8 cellular contexts compared by ENCODE assay signal in genomic region chr19:51531349-51532315, GRCh38. TPM values are rescaled to one million over a fixed set of nuclear protein-coding genes. Genes with fewer than 3 reads are reported as not detected.
DNase-seq lines count a peak whose midpoint lies in the region; ATAC-seq and TF ChIP-seq lines count a peak whose summit lies in the region.

Gene SIGLEC6 (minus strand): TSS chr19:51531670. CDS start chr19:51531648, 22 bp downstream.

- no peak within 1 kb of the TSS for H2BK120ac ChIP-seq in neuronal stem cell (ENCODE audit: low read depth, low read length)

- H3K9me3 ChIP-seq in neuronal stem cell (replicated peaks in 1 of 2; ENCODE audit: control insufficient read depth in 2 of 2, insufficient read depth in 1 of 2, low read depth in 1 of 2, low read length in 2 of 2) (peaks cover 0 to 12% of the 10 kb centered on the region in 2 donors), A673 (ENCODE audit: low read depth, low read length, poor library complexity, severe bottlenecking) (no peaks in the 10 kb centered on the region)

- H3K36me3 Mint-ChIP-seq in activated T-cell treated with anti-CD3 and anti-CD28 coated beads, Interleukin-2, amount 50 U/mL, for 4 hours (ENCODE audit: insufficient read depth) = no peaks in the 10 kb centered on the region

- intact Hi-C loops in A673 (cut with micrococcal nuclease; ENCODE audit: unreplicated experiment) = no loop called here

- no peak within 1 kb of the TSS for H2AK5ac ChIP-seq in neuronal stem cell (ENCODE audit: low read depth, low read length)

- H2AFZ ChIP-seq in neuronal stem cell (ENCODE audit: low read length) = peak within 1 kb of the TSS; percentile 22

- no peak within 1 kb of the TSS for H3K9ac ChIP-seq in neuronal stem cell (ENCODE audit: low read depth, low read length, poor library complexity)

- H4K8ac ChIP-seq in neuronal stem cell (ENCODE audit: low read depth, low read length) = no peak within 1 kb of the TSS

- H3K23ac ChIP-seq in neuronal stem cell (ENCODE audit: low read depth, low read length, poor library complexity) = no peak within 1 kb of the TSS

- no peaks in the 10 kb centered on the region for H3K79me1 ChIP-seq in neuronal stem cell (ENCODE audit: low read depth, low read length)

- peaks cover 39% of the 10 kb centered on the region for H3K27me3 Mint-ChIP-seq in activated T-cell treated with anti-CD3 and anti-CD28 coated beads, Interleukin-2, amount 50 U/mL, for 4 hours (ENCODE audit: low read depth)

- H3K4me1 Mint-ChIP-seq in activated T-cell treated with anti-CD3 and anti-CD28 coated beads, Interleukin-2, amount 50 U/mL, for 4 hours (ENCODE audit: low read depth) = no peaks in the 10 kb centered on the region

- no peak within 1 kb of the TSS for H4K91ac ChIP-seq in neuronal stem cell (ENCODE audit: low read depth, low read length, poor library complexity)

- DNase-seq in activated T-cell treated with anti-CD3 and anti-CD28 coated beads, Interleukin-2, amount 50 U/mL, for 4 hours = no peak
- DNase-seq in neuronal stem cell (ENCODE audit: low spot score) (no peak), A673 (ENCODE audit: low spot score) (no peak), NCI-H748 treated with DMSO at 0.1 percent for 48 hours (lab: John Stamatoyannopoulos, UW) (no peak)

- H3K4me3 ChIP-seq in neuronal stem cell (ENCODE audit: low read length in 2 of 2) (peak within 1 kb of the TSS in 1 of 2 donors; percentile 31), A673 (ENCODE audit: low read depth, low read length, poor library complexity, severe bottlenecking) (no peak within 1 kb of the TSS)

- no peak within 1 kb of the TSS for H3K4me3 Mint-ChIP-seq in activated T-cell treated with anti-CD3 and anti-CD28 coated beads, Interleukin-2, amount 50 U/mL, for 4 hours

- H3K27ac ChIP-seq in neuronal stem cell (replicated peaks; ENCODE audit: low read length) = no peak within 1 kb of the TSS
- H3K27ac ChIP-seq in A673 (ENCODE audit: low read depth, low read length, poor library complexity, severe bottlenecking) = no peak within 1 kb of the TSS

- no peaks in the 10 kb centered on the region for H3K4me1 ChIP-seq in neuronal stem cell (ENCODE audit: control insufficient read depth in 2 of 2, insufficient read depth in 1 of 2, low read depth in 1 of 2, low read length in 2 of 2)
- H3K4me1 ChIP-seq in A673 (ENCODE audit: insufficient read depth, low read length, poor library complexity, severe bottlenecking) = no peaks in the 10 kb centered on the region

- ATAC-seq in GM18868 (IDR thresholded peaks at IDR 0.05; ENCODE audit: unreplicated experiment) = peak; percentile 70
- ATAC-seq in HG02981 (IDR thresholded peaks at IDR 0.05; ENCODE audit: unreplicated experiment) = peak; percentile 65
- ATAC-seq in activated T-cell treated with anti-CD3 and anti-CD28 coated beads, Interleukin-2, amount 50 U/mL, for 4 hours = peak; percentile 62 to 67
- ATAC-seq in HG02970 (IDR thresholded peaks at IDR 0.05; ENCODE audit: low FRiP score, unreplicated experiment) = no peak
- no peak for ATAC-seq in HG03354 (IDR thresholded peaks at IDR 0.05; ENCODE audit: poor library complexity, severe bottlenecking, unreplicated experiment)

- no peak within 1 kb of the TSS for H3K4ac ChIP-seq in neuronal stem cell (ENCODE audit: low read length)

- TF ChIP-seq CTCF in A673 (conservative IDR thresholded peaks at IDR 0.05; ENCODE audit: low read depth, low read length) = no peak

- H3K9me3 Mint-ChIP-seq in activated T-cell treated with anti-CD3 and anti-CD28 coated beads, Interleukin-2, amount 50 U/mL, for 4 hours = peaks cover 12% of the 10 kb centered on the region

- H2BK12ac ChIP-seq in neuronal stem cell (ENCODE audit: low read length) = no peak within 1 kb of the TSS

- no peak within 1 kb of the TSS for H3K4me2 ChIP-seq in neuronal stem cell (ENCODE audit: insufficient read depth, low read length, poor library complexity, severe bottlenecking)

- H3K27me3 ChIP-seq in neuronal stem cell (ENCODE audit: control insufficient read depth in 3 of 3, insufficient read depth in 3 of 3, low read depth in 1 of 3, low read length in 3 of 3) = peaks cover 0 to 33% (median 0%) of the 10 kb centered on the region in 3 experiments
- H3K27me3 ChIP-seq in A673 (replicated peaks; ENCODE audit: insufficient read depth, low read depth, low read length, poor library complexity) = peaks cover 98% of the 10 kb centered on the region

- no peaks in the 10 kb centered on the region for H3K36me3 ChIP-seq in neuronal stem cell (replicated peaks in 1 of 2; ENCODE audit: control insufficient read depth in 2 of 2, insufficient read depth in 2 of 2, low read length in 2 of 2)
- H3K36me3 ChIP-seq in A673 (ENCODE audit: insufficient read depth, low read length, poor library complexity, severe bottlenecking) = no peaks in the 10 kb centered on the region

- no peak within 1 kb of the TSS for H2BK5ac ChIP-seq in neuronal stem cell (ENCODE audit: low read length)

- peak within 1 kb of the TSS; percentile 63 for H3K14ac ChIP-seq in neuronal stem cell (ENCODE audit: low read length)

- no CpG with 5 or more reads among the region's 25 CpGs for WGBS in neuronal stem cell (ENCODE audit: extremely low coverage in 2 of 2, insufficient read length in 2 of 2, insufficient replicate concordance in 1 of 2), 2 donors

- CTCF ChIA-PET in A673 (lab: Charles Lee) = no interaction called here

- POLR2A ChIA-PET in A673 (lab: Charles Lee; ENCODE audit: low non-redundant PET) = no interaction called here

- no TSS peak for BruUV-seq in A673 (replicated peaks; lab: Mats Ljungman, UMichigan)

- no peak within 1 kb of the TSS for H3K18ac ChIP-seq in neuronal stem cell (ENCODE audit: low read length)

- no peak within 1 kb of the TSS for H2BK15ac ChIP-seq in neuronal stem cell (ENCODE audit: low read length)

RNA-seq across cellular contexts. Expression of gene SIGLEC6, which starts in this region (rescaled TPM):
- total RNA-seq in activated T-cell treated with anti-CD3 and anti-CD28 coated beads, Interleukin-2, amount 50 U/mL, for 4 hours = under 1 TPM in 1 of 3 donors, not detected in 2; 0.32 TPM
- not detected for polyA plus RNA-seq in neuronal stem cell (2013, experiment 1 of 2)
- not detected for polyA plus RNA-seq in neuronal stem cell (2013, experiment 2 of 2)
- not detected in 2 replicates for total RNA-seq in A673 (2021)

Comparison
In these comparisons a context has a peak if more than half of its experiments do, and no peak if none do; other contexts are left out.
1. Peak in ATAC-seq in activated T-cell treated with anti-CD3 and anti-CD28 coated beads, Interleukin-2, amount 50 U/mL, for 4 hours; RNA of the gene not detected or under 1 TPM.
2. ATAC-seq: peak in GM18868 (single experiment) and HG02981 (single experiment); none in HG02970 (single experiment) and HG03354 (single experiment).